ENCODE assay signal across 22 cellular contexts in the genomic region with DNA sequence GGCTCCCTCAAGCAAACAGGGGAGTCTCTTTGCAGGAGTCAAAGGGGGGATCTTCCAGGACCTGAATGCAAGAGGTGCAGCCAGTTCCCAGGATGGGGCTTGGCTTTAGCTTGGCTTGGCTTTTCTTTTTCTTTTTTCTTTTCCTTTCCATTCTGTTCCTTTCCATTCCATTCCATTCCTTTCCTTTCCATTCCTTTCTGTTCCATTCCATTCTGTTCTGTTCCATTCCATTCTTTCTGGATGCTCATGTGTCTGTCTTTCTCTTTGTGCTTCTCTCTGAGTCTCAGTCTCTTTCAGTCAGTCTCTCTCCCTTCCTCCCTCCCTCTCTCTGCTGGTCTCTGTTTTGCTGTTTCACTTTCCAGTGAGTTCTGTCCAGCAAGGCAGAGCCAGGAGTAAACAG.
"Had no signal": no experiment of that assay in that cellular context is flagged by ENCODE, and none has a peak within 500 bp of the region (broad histone marks: within the 10 kb centered on the region; RNA-seq: fewer than 3 reads in every experiment).

No MANE protein-coding gene starts in this region.

- ATAC-seq: gastrocnemius medialis; heart right ventricle; left lung; lower lobe of right lung; natural killer cell treated with Interleukin-12 subunit alpha and Interleukin-12 subunit beta and Interleukin-15 and Interleukin-18, amount 100 ng/mL, for 72 hours; stimulated activated effector memory CD8-positive, alpha-beta T cell treated with anti-CD3 and anti-CD28 coated beads, Interleukin-12 subunit alpha, Interleukin-12 subunit beta, amount 100 ng/mL, for 72 hours; stimulated activated naive CD8-positive, alpha-beta T cell treated with anti-CD3 and anti-CD28 coated beads, Interleukin-15, Interleukin-2, amounts not matched to agents 100 U/mL and 50 U/mL, for 24 hours; upper lobe of right lung had no signal

- H3K9ac ChIP-seq: neural progenitor cell had no signal

- H3K4me2 ChIP-seq: neural progenitor cell, smooth muscle cell had no signal

- DNase-seq: cortex of kidney; dorsolateral prefrontal cortex; effector CD8-positive, alpha-beta T cell; gastrocnemius medialis; heart right ventricle; hypothalamus; islet precursor cell; nucleus accumbens; ovary; stimulated activated CD4-positive, alpha-beta T cell treated with anti-CD3 and anti-CD28 coated beads, Interleukin-4, amount 100 ng/mL, for 1 hour; stimulated activated CD8-positive, alpha-beta memory T cell treated with anti-CD3 and anti-CD28 coated beads, Interleukin-4, amount 100 ng/mL, for 48 hours; stimulated activated naive CD8-positive, alpha-beta T cell treated with anti-CD3 and anti-CD28 coated beads, Interleukin-15, Interleukin-2, amounts not matched to agents 100 U/mL and 50 U/mL, for 24 hours; upper lobe of right lung had no signal

- H3K4me1 ChIP-seq: left lung, lower lobe of right lung, neural progenitor cell, tibial nerve, upper lobe of right lung had no signal

- H2AFZ ChIP-seq: neural progenitor cell had no signal

- H3K9me3 ChIP-seq: esophagus muscularis mucosa, gastrocnemius medialis, left lung, lower lobe of right lung, ovary, right atrium auricular region, upper lobe of right lung had no signal

- H3K36me3 ChIP-seq: esophagus muscularis mucosa, gastrocnemius medialis, heart right ventricle, left lung, lower lobe of right lung, neural progenitor cell, ovary, right atrium auricular region, tibial nerve, upper lobe of right lung had no signal

- H3K27me3 ChIP-seq: dorsolateral prefrontal cortex, gastrocnemius medialis, heart right ventricle, ovary, right atrium auricular region, upper lobe of right lung had no signal

- H3K27ac ChIP-seq: esophagus muscularis mucosa, gastrocnemius medialis, heart right ventricle, left lung, lower lobe of right lung, neural progenitor cell, ovary, right atrium auricular region, tibial nerve, upper lobe of right lung had no signal

- H3K4me3 ChIP-seq: dorsolateral prefrontal cortex, esophagus muscularis mucosa, gastrocnemius medialis, heart right ventricle, left lung, lower lobe of right lung, neural progenitor cell, ovary, right atrium auricular region, smooth muscle cell, tibial nerve, upper lobe of right lung had no signal
